Comparison of ENCODE assay signal across 22 cellular contexts in genomic region chr12:58777815-58778214, GRCh38.
"Had no signal": no experiment of that assay in that cellular context is flagged by ENCODE, and none has a peak within 500 bp of the region (broad histone marks: within the 10 kb centered on the region; RNA-seq: fewer than 3 reads in every experiment).

No MANE protein-coding gene starts in this region.

- H3K4me3 Mint-ChIP-seq: immature natural killer cell; memory B cell; natural killer cell; neural crest cell; stimulated activated memory B cell treated with anti-CD40 and anti-IgM and Interleukin-4, amounts not matched to agents 10 μg/mL and 1 μg/mL and 100 μg/mL, for 72 hours had no signal

- H3K4me1 Mint-ChIP-seq: immature natural killer cell; memory B cell; natural killer cell; neural crest cell; stimulated activated memory B cell treated with anti-CD40 and anti-IgM and Interleukin-4, amounts not matched to agents 10 μg/mL and 1 μg/mL and 100 μg/mL, for 72 hours had no signal

- H3K27me3 ChIP-seq: esophagus squamous epithelium, neutrophil, right atrium auricular region, sigmoid colon, spleen, transverse colon, upper lobe of right lung, uterus had no signal

- H3K27ac ChIP-seq: esophagus squamous epithelium, neutrophil, prostate gland, right atrium auricular region, sigmoid colon, spleen, thoracic aorta, transverse colon, upper lobe of right lung, uterus had no signal

- H3K27ac Mint-ChIP-seq: immature natural killer cell; memory B cell; natural killer cell; stimulated activated memory B cell treated with anti-CD40 and anti-IgM and Interleukin-4, amounts not matched to agents 10 μg/mL and 1 μg/mL and 100 μg/mL, for 72 hours had no signal

- H3K36me3 Mint-ChIP-seq: memory B cell; stimulated activated memory B cell treated with anti-CD40 and anti-IgM and Interleukin-4, amounts not matched to agents 10 μg/mL and 1 μg/mL and 100 μg/mL, for 72 hours had no signal

- H3K27me3 Mint-ChIP-seq: memory B cell; stimulated activated memory B cell treated with anti-CD40 and anti-IgM and Interleukin-4, amounts not matched to agents 10 μg/mL and 1 μg/mL and 100 μg/mL, for 72 hours had no signal

- H3K4me3 ChIP-seq: coronary artery, esophagus squamous epithelium, lung, prostate gland, right atrium auricular region, sigmoid colon, spleen, thoracic aorta, transverse colon, upper lobe of right lung, uterus had no signal

- H3K4me1 ChIP-seq: esophagus squamous epithelium, prostate gland, sigmoid colon, spleen, transverse colon, upper lobe of right lung, uterus had no signal

- H3K9me3 Mint-ChIP-seq: neural crest cell; stimulated activated memory B cell treated with anti-CD40 and anti-IgM and Interleukin-4, amounts not matched to agents 10 μg/mL and 1 μg/mL and 100 μg/mL, for 72 hours had no signal

- H3K36me3 ChIP-seq: esophagus squamous epithelium, neutrophil, prostate gland, right atrium auricular region, sigmoid colon, spleen, thoracic aorta, transverse colon, upper lobe of right lung, uterus had no signal

- H3K9me3 ChIP-seq: esophagus squamous epithelium, neutrophil, prostate gland, right atrium auricular region, sigmoid colon, thoracic aorta, transverse colon, upper lobe of right lung, uterus had no signal

- DNase-seq: dermis blood vessel endothelial cell; effector memory CD4-positive, alpha-beta T cell; esophagus squamous epithelium; hypothalamus; immature natural killer cell; natural killer cell; sigmoid colon; spleen; stimulated activated CD4-positive, alpha-beta T cell treated with anti-CD3 and anti-CD28 coated beads, Interleukin-4, amount 100 ng/mL, for 4 hours; stimulated activated naive CD8-positive, alpha-beta T cell treated with anti-CD3 and anti-CD28 coated beads, Interleukin-15, Interleukin-2, amounts not matched to agents 100 U/mL and 50 U/mL, for 24 hours; transverse colon; upper lobe of right lung; uterus had no signal
